Comparison of ENCODE assay signal across 1 cellular context in genomic region chr4:89298788-89299152, GRCh38.
TF ChIP-seq lines count a peak whose summit lies in the region.

No MANE protein-coding gene starts in this region.

TF ChIP-seq in HEK293, 187 proteins besides CTCF, POLR2A, EP300 and RAD21 (continued from another document and continues in another):
- no peak for TF ChIP-seq ZNF16 (tag by site-specific recombination; IDR thresholded peaks at IDR 0.05; ENCODE audit: low read depth)
- no peak for TF ChIP-seq ZNF223 (tag by site-specific recombination; IDR thresholded peaks at IDR 0.05)
- no peak for TF ChIP-seq ZNF76 (tag by site-specific recombination; IDR thresholded peaks at IDR 0.05; ENCODE audit: borderline replicate concordance, low read depth)
- no peak for TF ChIP-seq ZNF404 (tag by site-specific recombination; IDR thresholded peaks at IDR 0.05)
- peak; percentile 81 for TF ChIP-seq WT1 (tag by site-specific recombination; IDR thresholded peaks at IDR 0.05)
- no peak for TF ChIP-seq HOXD13 (CRISPR knock-in tag; IDR thresholded peaks at IDR 0.05; ENCODE audit: borderline replicate concordance)
- TF ChIP-seq ZSCAN30 (tag by site-specific recombination; IDR thresholded peaks at IDR 0.05): no peak
- TF ChIP-seq ZNF24 (tag by site-specific recombination; IDR thresholded peaks at IDR 0.05): no peak
- no peak for TF ChIP-seq ZSCAN5A (tag by site-specific recombination; IDR thresholded peaks at IDR 0.05)
- no peak for TF ChIP-seq PRDM1 (tag by site-specific recombination; IDR thresholded peaks at IDR 0.05)
- no peak for TF ChIP-seq SALL2 (tag by site-specific recombination; IDR thresholded peaks at IDR 0.05; ENCODE audit: borderline replicate concordance)
- no peak for TF ChIP-seq ZNF830 (tag by site-specific recombination; IDR thresholded peaks at IDR 0.05; ENCODE audit: low read depth)
- TF ChIP-seq ZNF621 (tag by site-specific recombination; IDR thresholded peaks at IDR 0.05): no peak
- no peak for TF ChIP-seq YY1 (tag by site-specific recombination; IDR thresholded peaks at IDR 0.05)
- TF ChIP-seq ZNF600 (tag by site-specific recombination; IDR thresholded peaks at IDR 0.05): no peak
- TF ChIP-seq, protein P1, sequence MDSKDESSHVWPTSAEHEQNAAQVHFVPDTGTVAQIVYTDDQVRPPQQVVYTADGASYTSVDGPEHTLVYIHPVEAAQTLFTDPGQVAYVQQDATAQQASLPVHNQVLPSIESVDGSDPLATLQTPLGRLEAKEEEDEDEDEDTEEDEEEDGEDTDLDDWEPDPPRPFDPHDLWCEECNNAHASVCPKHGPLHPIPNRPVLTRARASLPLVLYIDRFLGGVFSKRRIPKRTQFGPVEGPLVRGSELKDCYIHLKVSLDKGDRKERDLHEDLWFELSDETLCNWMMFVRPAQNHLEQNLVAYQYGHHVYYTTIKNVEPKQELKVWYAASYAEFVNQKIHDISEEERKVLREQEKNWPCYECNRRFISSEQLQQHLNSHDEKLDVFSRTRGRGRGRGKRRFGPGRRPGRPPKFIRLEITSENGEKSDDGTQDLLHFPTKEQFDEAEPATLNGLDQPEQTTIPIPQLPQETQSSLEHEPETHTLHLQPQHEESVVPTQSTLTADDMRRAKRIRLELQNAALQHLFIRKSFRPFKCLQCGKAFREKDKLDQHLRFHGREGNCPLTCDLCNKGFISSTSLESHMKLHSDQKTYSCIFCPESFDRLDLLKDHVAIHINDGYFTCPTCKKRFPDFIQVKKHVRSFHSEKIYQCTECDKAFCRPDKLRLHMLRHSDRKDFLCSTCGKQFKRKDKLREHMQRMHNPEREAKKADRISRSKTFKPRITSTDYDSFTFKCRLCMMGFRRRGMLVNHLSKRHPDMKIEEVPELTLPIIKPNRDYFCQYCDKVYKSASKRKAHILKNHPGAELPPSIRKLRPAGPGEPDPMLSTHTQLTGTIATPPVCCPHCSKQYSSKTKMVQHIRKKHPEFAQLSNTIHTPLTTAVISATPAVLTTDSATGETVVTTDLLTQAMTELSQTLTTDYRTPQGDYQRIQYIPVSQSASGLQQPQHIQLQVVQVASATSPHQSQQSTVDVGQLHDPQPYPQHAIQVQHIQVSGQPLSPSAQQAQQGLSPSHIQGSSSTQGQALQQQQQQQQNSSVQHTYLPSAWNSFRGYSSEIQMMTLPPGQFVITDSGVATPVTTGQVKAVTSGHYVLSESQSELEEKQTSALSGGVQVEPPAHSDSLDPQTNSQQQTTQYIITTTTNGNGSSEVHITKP (tag by site-specific recombination; IDR thresholded peaks at IDR 0.05): 0 out of 2 replicates have a peak, but pooled peaks have one; percentile 50
- no peak for TF ChIP-seq ZNF510 (tag by site-specific recombination; IDR thresholded peaks at IDR 0.05; ENCODE audit: insufficient replicate concordance)
- no peak for TF ChIP-seq ZNF423 (tag by site-specific recombination; IDR thresholded peaks at IDR 0.05)
- no peak for TF ChIP-seq ZNF433 (tag by site-specific recombination; IDR thresholded peaks at IDR 0.05; ENCODE audit: low read depth)
- TF ChIP-seq SCRT2 (tag by site-specific recombination; IDR thresholded peaks at IDR 0.05): no peak
- no peak for TF ChIP-seq ZNF670 (tag by site-specific recombination; IDR thresholded peaks at IDR 0.05; ENCODE audit: low read depth)
- TF ChIP-seq ZNF140 (tag by site-specific recombination; IDR thresholded peaks at IDR 0.05): no peak
- no peak for TF ChIP-seq GLI2 (tag by site-specific recombination; IDR thresholded peaks at IDR 0.05; ENCODE audit: borderline replicate concordance, low read depth)
- TF ChIP-seq ZNF148 (tag by site-specific recombination; IDR thresholded peaks at IDR 0.05; ENCODE audit: borderline replicate concordance): no peak
- TF ChIP-seq KLF10 (tag by site-specific recombination; IDR thresholded peaks at IDR 0.05): no peak
- TF ChIP-seq ZNF658 (tag by site-specific recombination; IDR thresholded peaks at IDR 0.05): no peak
- TF ChIP-seq ZNF776 (tag by site-specific recombination; IDR thresholded peaks at IDR 0.05; ENCODE audit: borderline replicate concordance): no peak
- TF ChIP-seq, protein P2, sequence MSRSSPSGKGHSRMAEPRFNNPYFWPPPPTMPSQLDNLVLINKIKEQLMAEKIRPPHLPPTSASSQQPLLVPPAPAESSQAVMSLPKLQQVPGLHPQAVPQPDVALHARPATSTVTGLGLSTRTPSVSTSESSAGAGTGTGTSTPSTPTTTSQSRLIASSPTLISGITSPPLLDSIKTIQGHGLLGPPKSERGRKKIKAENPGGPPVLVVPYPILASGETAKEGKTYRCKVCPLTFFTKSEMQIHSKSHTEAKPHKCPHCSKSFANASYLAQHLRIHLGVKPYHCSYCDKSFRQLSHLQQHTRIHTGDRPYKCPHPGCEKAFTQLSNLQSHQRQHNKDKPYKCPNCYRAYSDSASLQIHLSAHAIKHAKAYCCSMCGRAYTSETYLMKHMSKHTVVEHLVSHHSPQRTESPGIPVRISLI (tag by site-specific recombination; IDR thresholded peaks at IDR 0.05): no peak
- TF ChIP-seq, protein P3, sequence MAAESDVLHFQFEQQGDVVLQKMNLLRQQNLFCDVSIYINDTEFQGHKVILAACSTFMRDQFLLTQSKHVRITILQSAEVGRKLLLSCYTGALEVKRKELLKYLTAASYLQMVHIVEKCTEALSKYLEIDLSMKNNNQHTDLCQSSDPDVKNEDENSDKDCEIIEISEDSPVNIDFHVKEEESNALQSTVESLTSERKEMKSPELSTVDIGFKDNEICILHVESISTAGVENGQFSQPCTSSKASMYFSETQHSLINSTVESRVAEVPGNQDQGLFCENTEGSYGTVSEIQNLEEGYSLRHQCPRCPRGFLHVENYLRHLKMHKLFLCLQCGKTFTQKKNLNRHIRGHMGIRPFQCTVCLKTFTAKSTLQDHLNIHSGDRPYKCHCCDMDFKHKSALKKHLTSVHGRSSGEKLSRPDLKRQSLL (tag by site-specific recombination; IDR thresholded peaks at IDR 0.05): no peak
- no peak for TF ChIP-seq ZNF174 (tag by site-specific recombination; IDR thresholded peaks at IDR 0.05)
- no peak for TF ChIP-seq ZSCAN18 (tag by site-specific recombination; IDR thresholded peaks at IDR 0.05)
- TF ChIP-seq ZNF202 (tag by site-specific recombination; IDR thresholded peaks at IDR 0.05; ENCODE audit: borderline replicate concordance): no peak
- no peak for TF ChIP-seq ZNF354C (tag by site-specific recombination; IDR thresholded peaks at IDR 0.05; ENCODE audit: borderline replicate concordance, low read depth)
- no peak for TF ChIP-seq KLF1 (tag by site-specific recombination; IDR thresholded peaks at IDR 0.05)
- TF ChIP-seq, protein P4, sequence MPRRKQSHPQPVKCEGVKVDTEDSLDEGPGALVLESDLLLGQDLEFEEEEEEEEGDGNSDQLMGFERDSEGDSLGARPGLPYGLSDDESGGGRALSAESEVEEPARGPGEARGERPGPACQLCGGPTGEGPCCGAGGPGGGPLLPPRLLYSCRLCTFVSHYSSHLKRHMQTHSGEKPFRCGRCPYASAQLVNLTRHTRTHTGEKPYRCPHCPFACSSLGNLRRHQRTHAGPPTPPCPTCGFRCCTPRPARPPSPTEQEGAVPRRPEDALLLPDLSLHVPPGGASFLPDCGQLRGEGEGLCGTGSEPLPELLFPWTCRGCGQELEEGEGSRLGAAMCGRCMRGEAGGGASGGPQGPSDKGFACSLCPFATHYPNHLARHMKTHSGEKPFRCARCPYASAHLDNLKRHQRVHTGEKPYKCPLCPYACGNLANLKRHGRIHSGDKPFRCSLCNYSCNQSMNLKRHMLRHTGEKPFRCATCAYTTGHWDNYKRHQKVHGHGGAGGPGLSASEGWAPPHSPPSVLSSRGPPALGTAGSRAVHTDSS (tag by site-specific recombination; IDR thresholded peaks at IDR 0.05): no peak
- TF ChIP-seq ZNF488 (tag by site-specific recombination; IDR thresholded peaks at IDR 0.05): no peak
- TF ChIP-seq ZNF626 (tag by site-specific recombination; IDR thresholded peaks at IDR 0.05): no peak
- TF ChIP-seq ZNF544 (tag by site-specific recombination; IDR thresholded peaks at IDR 0.05): no peak
- TF ChIP-seq ZNF791 (tag by site-specific recombination; IDR thresholded peaks at IDR 0.05): no peak
- no peak for TF ChIP-seq ZNF292 (tag by site-specific recombination; IDR thresholded peaks at IDR 0.05; ENCODE audit: borderline replicate concordance, low read depth)
- TF ChIP-seq OSR2 (tag by site-specific recombination; IDR thresholded peaks at IDR 0.05): peak; percentile 62; the same call in 1 of the 2 replicates
- TF ChIP-seq, protein P5, sequence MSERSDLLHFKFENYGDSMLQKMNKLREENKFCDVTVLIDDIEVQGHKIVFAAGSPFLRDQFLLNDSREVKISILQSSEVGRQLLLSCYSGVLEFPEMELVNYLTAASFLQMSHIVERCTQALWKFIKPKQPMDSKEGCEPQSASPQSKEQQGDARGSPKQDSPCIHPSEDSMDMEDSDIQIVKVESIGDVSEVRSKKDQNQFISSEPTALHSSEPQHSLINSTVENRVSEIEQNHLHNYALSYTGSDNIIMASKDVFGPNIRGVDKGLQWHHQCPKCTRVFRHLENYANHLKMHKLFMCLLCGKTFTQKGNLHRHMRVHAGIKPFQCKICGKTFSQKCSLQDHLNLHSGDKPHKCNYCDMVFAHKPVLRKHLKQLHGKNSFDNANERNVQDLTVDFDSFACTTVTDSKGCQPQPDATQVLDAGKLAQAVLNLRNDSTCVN (tag by site-specific recombination; optimal IDR thresholded peaks at IDR 0.05): no peak
- TF ChIP-seq, protein P6, sequence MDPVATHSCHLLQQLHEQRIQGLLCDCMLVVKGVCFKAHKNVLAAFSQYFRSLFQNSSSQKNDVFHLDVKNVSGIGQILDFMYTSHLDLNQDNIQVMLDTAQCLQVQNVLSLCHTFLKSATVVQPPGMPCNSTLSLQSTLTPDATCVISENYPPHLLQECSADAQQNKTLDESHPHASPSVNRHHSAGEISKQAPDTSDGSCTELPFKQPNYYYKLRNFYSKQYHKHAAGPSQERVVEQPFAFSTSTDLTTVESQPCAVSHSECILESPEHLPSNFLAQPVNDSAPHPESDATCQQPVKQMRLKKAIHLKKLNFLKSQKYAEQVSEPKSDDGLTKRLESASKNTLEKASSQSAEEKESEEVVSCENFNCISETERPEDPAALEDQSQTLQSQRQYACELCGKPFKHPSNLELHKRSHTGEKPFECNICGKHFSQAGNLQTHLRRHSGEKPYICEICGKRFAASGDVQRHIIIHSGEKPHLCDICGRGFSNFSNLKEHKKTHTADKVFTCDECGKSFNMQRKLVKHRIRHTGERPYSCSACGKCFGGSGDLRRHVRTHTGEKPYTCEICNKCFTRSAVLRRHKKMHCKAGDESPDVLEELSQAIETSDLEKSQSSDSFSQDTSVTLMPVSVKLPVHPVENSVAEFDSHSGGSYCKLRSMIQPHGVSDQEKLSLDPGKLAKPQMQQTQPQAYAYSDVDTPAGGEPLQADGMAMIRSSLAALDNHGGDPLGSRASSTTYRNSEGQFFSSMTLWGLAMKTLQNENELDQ (tag by site-specific recombination; IDR thresholded peaks at IDR 0.05; ENCODE audit: low read depth): no peak
- TF ChIP-seq ZNF19 (tag by site-specific recombination; IDR thresholded peaks at IDR 0.05; ENCODE audit: low read depth): no peak
- TF ChIP-seq EGR2 (tag by site-specific recombination; IDR thresholded peaks at IDR 0.05; ENCODE audit: low read depth): no peak
- no peak for TF ChIP-seq GLI4 (tag by site-specific recombination; IDR thresholded peaks at IDR 0.05)
- no peak for TF ChIP-seq SETDB1 (IDR thresholded peaks at IDR 0.05; ENCODE audit: insufficient read length, low read length)
